8 cellular contexts compared by ENCODE assay signal in genomic region chr21:44800103-44800502, GRCh38. TPM values are rescaled to one million over a fixed set of nuclear protein-coding genes. Genes with fewer than 3 reads are reported as not detected.
DNase-seq lines count a peak whose midpoint lies in the region; ATAC-seq and TF ChIP-seq lines count a peak whose summit lies in the region.

No MANE protein-coding gene starts in this region.

- H3K9me3 ChIP-seq in BLaER1 (no peaks in the 10 kb centered on the region), tibial nerve (no peaks in the 10 kb centered on the region)

- ATAC-seq in WTC11 = no peak
- ATAC-seq in HG03196 (IDR thresholded peaks at IDR 0.05; ENCODE audit: unreplicated experiment) = no peak

- H3K36me3 Mint-ChIP-seq in WTC11 (peaks cover 44% of the 10 kb centered on the region), glutamatergic neuron (ENCODE audit: unreplicated experiment) (peaks cover 5% of the 10 kb centered on the region)

- H3K9ac ChIP-seq in BLaER1 = peak overlapping the region; percentile 90

- CTCF ChIA-PET in WTC11 (lab: Charles Lee) = interaction anchor here (0.6 to 3.1 kb wide), 18 partner anchors 10 to 345 kb away, joined by 3 to 17 read pairs (median 4); partner anchors contain the start of genes LRRC3 and PTTG1IP

- H3K4me2 ChIP-seq in BLaER1 = peak overlapping the region; percentile 99

- no peak for TF ChIP-seq POLR2A in tibial nerve (IDR thresholded peaks at IDR 0.05)

- H3K9me3 Mint-ChIP-seq in WTC11 (no peaks in the 10 kb centered on the region), glutamatergic neuron (ENCODE audit: unreplicated experiment) (peaks cover 10% of the 10 kb centered on the region)

- H3K36me3 ChIP-seq in BLaER1 (peaks cover 57% of the 10 kb centered on the region), tibial nerve (peaks cover 0 to 31% (median 0%) of the 10 kb centered on the region in 3 donors)

- H3K27me3 Mint-ChIP-seq in WTC11 (ENCODE audit: low read depth) (no peaks in the 10 kb centered on the region), glutamatergic neuron (ENCODE audit: unreplicated experiment) (peaks cover 11% of the 10 kb centered on the region)

- no peak overlapping the region for H3K27ac Mint-ChIP-seq in WTC11
- H3K27ac Mint-ChIP-seq in glutamatergic neuron (ENCODE audit: unreplicated experiment) = no peak overlapping the region

- peak overlapping the region; percentile 85 for H3K4me3 ChIP-seq in BLaER1
- peak overlapping the region in 1 of 4 donors; percentile 98 for H3K4me3 ChIP-seq in tibial nerve

- H3K4me1 Mint-ChIP-seq in WTC11 (peaks cover 32% of the 10 kb centered on the region), glutamatergic neuron (ENCODE audit: low read depth, unreplicated experiment) (peaks cover 30% of the 10 kb centered on the region)

- TF ChIP-seq CTCF in WTC11 (IDR thresholded peaks at IDR 0.05) (no peak), glutamatergic neuron (IDR thresholded peaks at IDR 0.05; ENCODE audit: partially characterized antibody, unreplicated experiment) (no peak), tibial nerve (IDR thresholded peaks at IDR 0.05) (peak in 3 of 5 experiments; percentile 26 to 46 (median 31)), GM20000 (IDR thresholded peaks at IDR 0.05; ENCODE audit: extremely low read depth, missing control alignments) (no peak)

- peaks cover 64% of the 10 kb centered on the region for H4K20me1 ChIP-seq in BLaER1

- peaks cover 46% of the 10 kb centered on the region for H3K4me1 ChIP-seq in BLaER1
- peaks cover 4 to 42% (median 23%) of the 10 kb centered on the region in 4 donors for H3K4me1 ChIP-seq in tibial nerve

- peak overlapping the region; percentile 93 for H3K4me3 Mint-ChIP-seq in WTC11
- peak overlapping the region; percentile 95 for H3K4me3 Mint-ChIP-seq in glutamatergic neuron (ENCODE audit: unreplicated experiment)

- no peak overlapping the region for H3K27ac ChIP-seq in BLaER1
- no peak overlapping the region for H3K27ac ChIP-seq in tibial nerve

- 52 to 55% methylated on average over 12 of the region's 12 CpGs for WGBS in tibial nerve, 2 donors

- H3K27me3 ChIP-seq in BLaER1 (no peaks in the 10 kb centered on the region), tibial nerve (no peaks in the 10 kb centered on the region)

- peak; percentile 5 for DNase-seq in HT1080 (ENCODE audit: low read depth)
- DNase-seq in WTC11 (ENCODE audit: low spot score) = no peak
- DNase-seq in glutamatergic neuron = no peak
- peak in 1 of 2 donors; percentile 45 for DNase-seq in tibial nerve (ENCODE audit: low spot score in 2 of 2)
- DNase-seq in NCI-H128 (lab: John Stamatoyannopoulos, UW; ENCODE audit: unreplicated experiment) = no peak
- no peak for DNase-seq in GM20000 (ENCODE audit: low spot score)

- no peak for TF ChIP-seq EP300 in tibial nerve (IDR thresholded peaks at IDR 0.05)

- POLR2A ChIA-PET in WTC11 (lab: Charles Lee) = no interaction called here

TF ChIP-seq in WTC11, 78 proteins besides CTCF, POLR2A, EP300 and RAD21:
- TF ChIP-seq ATF1 (CRISPR knock-in tag; IDR thresholded peaks at IDR 0.05) = no peak
- no peak for TF ChIP-seq IRF1 (CRISPR knock-in tag; IDR thresholded peaks at IDR 0.05)
- no peak for TF ChIP-seq PRRX2 (CRISPR knock-in tag; IDR thresholded peaks at IDR 0.05)
- no peak for TF ChIP-seq SMAD3 (CRISPR knock-in tag; IDR thresholded peaks at IDR 0.05; ENCODE audit: borderline replicate concordance)
- no peak for TF ChIP-seq ZNF425 (CRISPR knock-in tag; conservative IDR thresholded peaks at IDR 0.05)
- TF ChIP-seq JUN (CRISPR knock-in tag; IDR thresholded peaks at IDR 0.05) = no peak
- TF ChIP-seq JAZF1 (CRISPR knock-in tag; IDR thresholded peaks at IDR 0.05) = no peak
- TF ChIP-seq ZNF423 (CRISPR knock-in tag; IDR thresholded peaks at IDR 0.05) = no peak
- TF ChIP-seq GABPB1 (CRISPR knock-in tag; IDR thresholded peaks at IDR 0.05) = no peak
- TF ChIP-seq SMAD4 (CRISPR knock-in tag; IDR thresholded peaks at IDR 0.05) = no peak

RNA-seq across cellular contexts. Expression of gene UBE2G2, which starts 1.5 kb away (rescaled TPM):
- total RNA-seq in HT1080 (2014; rRNA removed; shearing (Covaris generic)) = 73.1 and 77.6 TPM in 2 replicates
- 52.9 and 60.4 TPM in 2 replicates for polyA plus RNA-seq in HT1080 (2015; cell fraction: cytosol; rRNA removed)
- polyA plus RNA-seq in HT1080 (2015; cell fraction: nucleus; rRNA removed) = 284 and 361 TPM in 2 replicates
- total RNA-seq in WTC11 (2021) = 109 to 117 TPM (median 113 TPM) in 3 replicates
- 77.7 TPM for total RNA-seq in glutamatergic neuron (ENCODE audit: unreplicated experiment)
- total RNA-seq in tibial nerve = 100 to 1,000 TPM in 2 of 4 donors, 10 to 100 TPM in 2; 89.4 to 165 (median 99.3) TPM

RNA-seq across cellular contexts. Expression of gene SUMO3, which starts 17.8 kb away (rescaled TPM):
- 130 and 154 TPM in 2 replicates for total RNA-seq in HT1080 (2014; rRNA removed; shearing (Covaris generic))
- 126 and 140 TPM in 2 replicates for polyA plus RNA-seq in HT1080 (2015; cell fraction: cytosol; rRNA removed)
- 26.9 and 27.0 TPM in 2 replicates for polyA plus RNA-seq in HT1080 (2015; cell fraction: nucleus; rRNA removed)
- total RNA-seq in WTC11 (2021) (81.7 to 86.3 TPM (median 85.4 TPM) in 3 replicates), glutamatergic neuron (ENCODE audit: unreplicated experiment) (63.5 TPM), tibial nerve (10 to 100 TPM; 59.9 to 70.8 (median 62.1) TPM)

Comparison
In these comparisons a context has a peak if more than half of its experiments do, and no peak if none do; other contexts are left out.
1. CTCF ChIP-seq: peak in tibial nerve (3 of 5); none in WTC11 (single experiment), glutamatergic neuron (single experiment) and GM20000 (single experiment).